8 cellular contexts compared by ENCODE assay signal in genomic region chr15:35078221-35078915, GRCh38. TPM values are rescaled to one million over a fixed set of nuclear protein-coding genes. Genes with fewer than 3 reads are reported as not detected.
A peak's percentile ranks its signal among the peaks of the same experiment; 100 is the strongest.
DNase-seq lines count a peak whose midpoint lies in the region; ATAC-seq, FAIRE-seq and TF ChIP-seq lines count a peak whose summit lies in the region.

No MANE protein-coding gene starts in this region.

- intact Hi-C loops in Right ventricle myocardium superior (cut with DNase I): loop anchor here (10.0 kb wide), 1 partner anchor 366 kb away; no protein-coding TSS in a partner anchor
- intact Hi-C loops in Right ventricle myocardium inferior (cut with DNase I): no loop called here
- intact Hi-C loops in mammary epithelial cell (cut with micrococcal nuclease): loop anchor here (1.0 to 2.0 kb wide), 2 partner anchors 128 to 366 kb away; no protein-coding TSS in a partner anchor
- intact Hi-C loops in kidney (cut with DNase I): no loop called here

- no TSS peak for BruUV-seq in mammary epithelial cell (replicated peaks; lab: Mats Ljungman, UMichigan)

- H3K9me3 ChIP-seq in RWPE2 (ENCODE audit: severe bottlenecking): no peaks in the 10 kb centered on the region
- H3K9me3 ChIP-seq in mammary epithelial cell (replicated peaks; ENCODE audit: insufficient read depth, low read length): peaks cover 3% of the 10 kb centered on the region
- no peaks in the 10 kb centered on the region for H3K9me3 ChIP-seq in kidney (ENCODE audit: control insufficient read depth in 1 of 2, low read length in 2 of 2)

- dilution Hi-C loops in mammary epithelial cell (cut with HindIII; ENCODE audit: low sequenced_read_pairs): no loop called here

- no peaks in the 10 kb centered on the region for H4K20me1 ChIP-seq in mammary epithelial cell (ENCODE audit: insufficient read depth, low read length)

- CTCF ChIA-PET in mammary epithelial cell (lab: Charles Lee; ENCODE audit: low non-redundant PET): interaction anchor here (0.6 to 1.0 kb wide), 4 partner anchors 109 to 1969 kb away, joined by 3 to 5 read pairs (median 4); partner anchors contain the start of gene AQR

- peak; percentile 99 for TF ChIP-seq CTCF in RWPE2 (IDR thresholded peaks at IDR 0.05; ENCODE audit: poor library complexity, severe bottlenecking)
- peak; percentile 79 to 83 for TF ChIP-seq CTCF in mammary epithelial cell (conservative IDR thresholded peaks at IDR 0.05 in 1 of 2, IDR thresholded peaks at IDR 0.05 in 1 of 2; ENCODE audit: extremely low read depth in 1 of 2, insufficient read depth in 1 of 2, low read depth in 1 of 2, low read length in 2 of 2)
- peak; percentile 88 for TF ChIP-seq CTCF in kidney (IDR thresholded peaks at IDR 0.05; ENCODE audit: borderline replicate concordance, extremely low read depth, insufficient read depth)

- no peak overlapping the region for H3K4me2 ChIP-seq in mammary epithelial cell (ENCODE audit: insufficient read depth, low read depth, low read length)

- H3K4me1 ChIP-seq in RWPE2 (ENCODE audit: insufficient read depth, poor library complexity, severe bottlenecking) (no peaks in the 10 kb centered on the region), mammary epithelial cell (ENCODE audit: insufficient read depth, low read length) (no peaks in the 10 kb centered on the region), kidney (ENCODE audit: control insufficient read depth in 1 of 2, insufficient read depth in 1 of 2, low read depth in 1 of 2, low read length in 2 of 2) (no peaks in the 10 kb centered on the region)

- H3K4me3 ChIP-seq in RWPE2 (ENCODE audit: severe bottlenecking) (no peak overlapping the region), mammary epithelial cell (replicated peaks in 1 of 3; ENCODE audit: insufficient read depth in 1 of 3, low read depth in 2 of 3, low read length in 3 of 3) (no peak overlapping the region), kidney (ENCODE audit: low read length in 2 of 2) (no peak overlapping the region)

- 19% methylated on average over 6 of the region's 6 CpGs for WGBS in mammary epithelial cell (ENCODE audit: low coverage, missing lambda C conversion rate)

- peak overlapping the region; percentile 44 for H2AFZ ChIP-seq in mammary epithelial cell (ENCODE audit: low read depth, low read length)

- in situ Hi-C loops in mammary epithelial cell (cut with MboI; ENCODE audit: low sequenced_read_pairs in 2 of 2): loop anchor here (25.0 kb wide), 3 partner anchors 209 to 384 kb away; no protein-coding TSS in a partner anchor

- H3K27ac ChIP-seq in RWPE2 (ENCODE audit: poor library complexity, severe bottlenecking) (no peak overlapping the region), mammary epithelial cell (ENCODE audit: insufficient read depth, low read depth, low read length) (no peak overlapping the region), kidney (ENCODE audit: low read depth in 2 of 2, low read length in 2 of 2) (no peak overlapping the region)

- no peaks in the 10 kb centered on the region for H3K27me3 ChIP-seq in RWPE2 (ENCODE audit: insufficient read depth, poor library complexity, severe bottlenecking)
- no peaks in the 10 kb centered on the region for H3K27me3 ChIP-seq in mammary epithelial cell (ENCODE audit: insufficient read depth, low read length)

- DNase-seq in Right ventricle myocardium superior (no peak), Right ventricle myocardium inferior (ENCODE audit: missing footprints) (no peak), HuH-7 (ENCODE audit: low spot score) (peak; percentile 67), RWPE2 (ENCODE audit: low spot score) (no peak), mammary epithelial cell (peak; percentile 16), kidney (no peak), activated gamma-delta T cell (lab: John Stamatoyannopoulos, UW) (no peak)
- DNase-seq in stimulated activated CD4-positive, alpha-beta T cell treated with anti-CD3 and anti-CD28 coated beads, Interleukin-2, amount 100 ng/mL, for 24 hours: peak; percentile 20 to 24

- H3K36me3 ChIP-seq in RWPE2 (ENCODE audit: low read depth): no peaks in the 10 kb centered on the region
- H3K36me3 ChIP-seq in mammary epithelial cell (ENCODE audit: insufficient read depth, low read length): no peaks in the 10 kb centered on the region
- no peaks in the 10 kb centered on the region for H3K36me3 ChIP-seq in kidney (ENCODE audit: control insufficient read depth in 1 of 2, insufficient read depth in 2 of 2, low read length in 2 of 2)

- H3K9ac ChIP-seq in mammary epithelial cell (ENCODE audit: insufficient read depth, low read length) (no peak overlapping the region), kidney (ENCODE audit: low read length in 2 of 2) (no peak overlapping the region)

- ATAC-seq in Right ventricle myocardium superior (ENCODE audit: poor library complexity): peak; percentile 68
- no peak for ATAC-seq in Right ventricle myocardium inferior
- ATAC-seq in RWPE2 (ENCODE audit: low read depth): peak; percentile 77

- no peaks in the 10 kb centered on the region for H3K79me2 ChIP-seq in mammary epithelial cell (ENCODE audit: insufficient read depth, low read length)

- FAIRE-seq in kidney (lab: Jason Lieb, UNC): no peak

RNA-seq across cellular contexts. Expression of gene NANOGP8, which starts 6.7 kb away (rescaled TPM):
- total RNA-seq in Right ventricle myocardium superior (not detected), Right ventricle myocardium inferior (not detected), mammary epithelial cell (not detected), kidney (1.3 TPM)
- polyA plus RNA-seq in mammary epithelial cell (not detected), kidney (ENCODE audit: insufficient read depth, low read depth, low replicate concordance) (not detected)
- not detected for polyA minus RNA-seq in mammary epithelial cell

Comparison
In these comparisons a context has a peak if more than half of its experiments do, and no peak if none do; other contexts are left out.
1. intact Hi-C loops: an anchor here in Right ventricle myocardium superior (10.0 kb wide) and mammary epithelial cell (1.0 to 2.0 kb wide); none called in Right ventricle myocardium inferior and kidney.
2. DNase-seq: peak in HuH-7 (single experiment), mammary epithelial cell (single experiment) and stimulated activated CD4-positive, alpha-beta T cell treated with anti-CD3 and anti-CD28 coated beads, Interleukin-2, amount 100 ng/mL, for 24 hours (2 of 2); none in Right ventricle myocardium superior (single experiment), Right ventricle myocardium inferior (single experiment), RWPE2 (single experiment), kidney (single experiment) and activated gamma-delta T cell (single experiment).
3. Peak in every context shown above with its lines, with median percentiles within 50 percentile points of each other: CTCF ChIP-seq.